Comparison of ENCODE assay signal across 1 cellular context in genomic region chr15:69478259-69478687, GRCh38.
TF ChIP-seq lines count a peak whose summit lies in the region.

No MANE protein-coding gene starts in this region.

TF ChIP-seq in GM23338, 12 proteins besides CTCF, POLR2A, EP300 and RAD21 (continued from another document):
- no peak for TF ChIP-seq JUNB (IDR thresholded peaks at IDR 0.05; ENCODE audit: unreplicated experiment)
- no peak for TF ChIP-seq NANOG (IDR thresholded peaks at IDR 0.05; ENCODE audit: borderline replicate concordance)
- no peak for TF ChIP-seq POLR2AphosphoS5 (IDR thresholded peaks at IDR 0.05; ENCODE audit: low read depth)
- TF ChIP-seq CREB1 (CRISPR knock-in tag; IDR thresholded peaks at IDR 0.05; ENCODE audit: low read depth): no peak
- TF ChIP-seq STAT1 (IDR thresholded peaks at IDR 0.05; ENCODE audit: unreplicated experiment): no peak
- no peak for TF ChIP-seq EZH2phosphoT487 (IDR thresholded peaks at IDR 0.05; ENCODE audit: unreplicated experiment)
- no peak for TF ChIP-seq ETS1 (IDR thresholded peaks at IDR 0.05)
- no peak for TF ChIP-seq REST (IDR thresholded peaks at IDR 0.05; ENCODE audit: unreplicated experiment)
- no peak for TF ChIP-seq EZH2 (IDR thresholded peaks at IDR 0.05; ENCODE audit: low read depth, unreplicated experiment)
- TF ChIP-seq ZNF114 (CRISPR knock-in tag; IDR thresholded peaks at IDR 0.05): no peak
- no peak for TF ChIP-seq ZNF331 (CRISPR knock-in tag; IDR thresholded peaks at IDR 0.05; ENCODE audit: low read depth)
TF ChIP-seq in GM23338: peak in this region for 0.
